In genomic region chr17:16342979-16343378, GRCh38 we compare ENCODE assay signal across 21 cellular contexts. TPM values are rescaled to one million over a fixed set of nuclear protein-coding genes. Genes with fewer than 3 reads are reported as not detected.
A peak's percentile ranks its signal among the peaks of the same experiment; 100 is the strongest.
DNase-seq lines count a peak whose midpoint lies in the region; ATAC-seq, FAIRE-seq and TF ChIP-seq lines count a peak whose summit lies in the region.
"Had no signal": no experiment of that assay in that cellular context is flagged by ENCODE, and none has a peak within 500 bp of the region (broad histone marks: within the 10 kb centered on the region; RNA-seq: fewer than 3 reads in every experiment).

No MANE protein-coding gene starts in this region.

- H3K4me3 ChIP-seq in bronchial epithelial cell (ENCODE audit: low read depth, low read length): no peak overlapping the region
- H3K4me3 ChIP-seq: cardiac muscle cell, gastroesophageal sphincter, right lobe of liver, tibial artery had no signal

- peaks cover 61% of the 10 kb centered on the region for H3K36me3 Mint-ChIP-seq in nephron progenitor cell (ENCODE audit: low read depth)

- H3K9me3 Mint-ChIP-seq in nephron progenitor cell: no peaks in the 10 kb centered on the region
- H3K9me3 Mint-ChIP-seq: activated CD4-positive, alpha-beta T cell treated with anti-CD3 and anti-CD28 coated beads, Interleukin-2, amount 10 ng/mL, durations not matched to agents 24 days and 14 days; effector memory CD8-positive, alpha-beta T cell; neural crest cell; T-helper 2 cell treated with Interferon-gamma antibody and Interleukin-4, amounts not matched to agents 5 μg/mL and 100 μg/mL, for 36 hours had no signal

- H3K4me3 Mint-ChIP-seq in nephron progenitor cell: no peak overlapping the region
- H3K4me3 Mint-ChIP-seq: activated CD4-positive, alpha-beta T cell treated with anti-CD3 and anti-CD28 coated beads, Interleukin-2, amount 10 ng/mL, durations not matched to agents 24 days and 14 days; effector memory CD8-positive, alpha-beta T cell; T-helper 2 cell treated with Interferon-gamma antibody and Interleukin-4, amounts not matched to agents 5 μg/mL and 100 μg/mL, for 36 hours had no signal

- DNase-seq in AG08395 (ENCODE audit: low spot score) (peak; percentile 22), M059J (ENCODE audit: low read depth) (peak; percentile 28), bronchial epithelial cell (ENCODE audit: low read depth) (no peak), nephron progenitor cell (no peak), SIG-M5 (lab: John Stamatoyannopoulos, UW) (no peak), GM19240 (ENCODE audit: insufficient read length, low spot score) (no peak), NCI-H1417 (lab: John Stamatoyannopoulos, UW) (no peak)
- DNase-seq: activated CD4-positive, alpha-beta T cell treated with anti-CD3 and anti-CD28 coated beads, Interleukin-2, amount 10 ng/mL, durations not matched to agents 24 days and 14 days; activated naive CD4-positive, alpha-beta T cell treated with anti-CD3 and anti-CD28 coated beads, Interleukin-2, amount 50 U/mL, for 16 hours; effector memory CD8-positive, alpha-beta T cell; NCI-H1048; right lobe of liver; Right ventricle myocardium superior; stimulated activated CD4-positive, alpha-beta T cell treated with anti-CD3 and anti-CD28 coated beads, Interleukin-4, amount 100 ng/mL, for 1 hour had no signal

- no peaks in the 10 kb centered on the region for H3K27me3 Mint-ChIP-seq in nephron progenitor cell (ENCODE audit: low read depth, poor library complexity)
- H3K27me3 Mint-ChIP-seq: activated CD4-positive, alpha-beta T cell treated with anti-CD3 and anti-CD28 coated beads, Interleukin-2, amount 10 ng/mL, durations not matched to agents 24 days and 14 days; effector memory CD8-positive, alpha-beta T cell had no signal

- no peak for TF ChIP-seq CTCF in bronchial epithelial cell (IDR thresholded peaks at IDR 0.05; ENCODE audit: insufficient read depth, low read length, severe bottlenecking)
- TF ChIP-seq CTCF in nephron progenitor cell (IDR thresholded peaks at IDR 0.05): no peak

- H3K4me1 Mint-ChIP-seq in nephron progenitor cell: no peaks in the 10 kb centered on the region

- ATAC-seq in HG03135 (IDR thresholded peaks at IDR 0.05; ENCODE audit: unreplicated experiment): no peak
- ATAC-seq: effector memory CD8-positive, alpha-beta T cell; gastroesophageal sphincter had no signal

- FAIRE-seq in bronchial epithelial cell (lab: Jason Lieb, UNC): peak; percentile 7
- FAIRE-seq: G401.6 had no signal

- H3K27ac Mint-ChIP-seq in nephron progenitor cell: peak overlapping the region; percentile 85
- H3K27ac Mint-ChIP-seq: activated CD4-positive, alpha-beta T cell treated with anti-CD3 and anti-CD28 coated beads, Interleukin-2, amount 10 ng/mL, durations not matched to agents 24 days and 14 days; T-helper 2 cell treated with Interferon-gamma antibody and Interleukin-4, amounts not matched to agents 5 μg/mL and 100 μg/mL, for 36 hours had no signal

- no peaks in the 10 kb centered on the region for H3K27me3 ChIP-seq in bronchial epithelial cell (ENCODE audit: control insufficient read depth, insufficient read depth, low read length)
- H3K27me3 ChIP-seq: cardiac muscle cell, gastroesophageal sphincter, right lobe of liver, tibial artery had no signal

- no peaks in the 10 kb centered on the region for H3K36me3 ChIP-seq in bronchial epithelial cell (ENCODE audit: control insufficient read depth, insufficient read depth, low read length)

RNA-seq across cellular contexts. Expression of gene CENPV, which starts 10.3 kb away (rescaled TPM):
- 9.2 and 10.5 TPM in 2 replicates for total RNA-seq in M059J (2014; rRNA removed; shearing (Covaris generic))
- total RNA-seq in bronchial epithelial cell: 5.1 and 17.4 TPM in 2 replicates

RNA-seq across cellular contexts. Expression of gene UBB, which starts 37.9 kb away (rescaled TPM):
- 1,843 and 2,251 TPM in 2 replicates for total RNA-seq in M059J (2014; rRNA removed; shearing (Covaris generic))
- 766 and 1,827 TPM in 2 replicates for total RNA-seq in bronchial epithelial cell

Comparison
In these comparisons a context has a peak if more than half of its experiments do, and no peak if none do; other contexts are left out.
1. DNase-seq: peak in AG08395 (single experiment) and M059J (single experiment); none in bronchial epithelial cell (single experiment), nephron progenitor cell (single experiment), SIG-M5 (single experiment), GM19240 (single experiment) and NCI-H1417 (0 of 3).